Comparison of ENCODE assay signal across 11 cellular contexts in genomic region chr17:28810437-28810836, GRCh38. TPM values are rescaled to one million over a fixed set of nuclear protein-coding genes. Genes with fewer than 3 reads are reported as not detected.
DNase-seq lines count a peak whose midpoint lies in the region; TF ChIP-seq lines count a peak whose summit lies in the region.
"Had no signal": no experiment of that assay in that cellular context is flagged by ENCODE, and none has a peak within 500 bp of the region (broad histone marks: within the 10 kb centered on the region; RNA-seq: fewer than 3 reads in every experiment).

No MANE protein-coding gene starts in this region.

- H3K4me1 Mint-ChIP-seq in activated CD4-positive, alpha-beta T cell treated with anti-CD3 and anti-CD28 coated beads, Interleukin-2, amount 10 ng/mL, durations not matched to agents 24 days and 14 days: peaks cover 31% of the 10 kb centered on the region

- H3K27me3 ChIP-seq in PC-9 (ENCODE audit: insufficient read depth, low read depth): no peaks in the 10 kb centered on the region
- H3K27me3 ChIP-seq in smooth muscle cell (ENCODE audit: low read depth): no peaks in the 10 kb centered on the region
- H3K27me3 ChIP-seq: colonic mucosa, thyroid gland had no signal

- peak overlapping the region; percentile 83 for H3K4me2 ChIP-seq in PC-9
- H3K4me2 ChIP-seq in smooth muscle cell: no peak overlapping the region

- no peaks in the 10 kb centered on the region for H3K9me3 ChIP-seq in PC-9 (ENCODE audit: insufficient read depth, low read depth)
- H3K9me3 ChIP-seq in smooth muscle cell (replicated peaks; ENCODE audit: low read depth): no peaks in the 10 kb centered on the region
- H3K9me3 ChIP-seq: colonic mucosa, thyroid gland had no signal

- no peak overlapping the region for H3K9ac ChIP-seq in smooth muscle cell (ENCODE audit: low read depth)

- no peaks in the 10 kb centered on the region for H3K9me3 Mint-ChIP-seq in activated CD4-positive, alpha-beta T cell treated with anti-CD3 and anti-CD28 coated beads, Interleukin-2, amount 10 ng/mL, durations not matched to agents 24 days and 14 days

- 100% methylated on average over 1 of the region's 1 CpG for WGBS in smooth muscle cell (ENCODE audit: low lambda C conversion rate)

- CTCF ChIA-PET in PC-9 (lab: Charles Lee): interaction anchor here (0.6 kb wide), 1 partner anchor 58 kb away, joined by 9 read pairs; no protein-coding TSS in a partner anchor

- H3K4me3 Mint-ChIP-seq in activated CD4-positive, alpha-beta T cell treated with anti-CD3 and anti-CD28 coated beads, Interleukin-2, amount 10 ng/mL, durations not matched to agents 24 days and 14 days: peak overlapping the region; percentile 85

- H3K36me3 ChIP-seq in PC-9 (ENCODE audit: low read depth) (no peaks in the 10 kb centered on the region; the same call in 1 of the 2 replicates), smooth muscle cell (ENCODE audit: low read depth) (no peaks in the 10 kb centered on the region)
- H3K36me3 ChIP-seq: colonic mucosa had no signal

- H4K20me1 ChIP-seq in PC-9 (ENCODE audit: insufficient read depth): peaks cover 8% of the 10 kb centered on the region; the same call in 1 of the 2 replicates
- H4K20me1 ChIP-seq in smooth muscle cell (ENCODE audit: low read depth): peaks cover 54% of the 10 kb centered on the region

- H3K27ac ChIP-seq in PC-9 (peak overlapping the region; percentile 95), smooth muscle cell (ENCODE audit: low read depth) (peak overlapping the region; percentile 95)

- TF ChIP-seq CTCF in PC-9 (conservative IDR thresholded peaks at IDR 0.05): no peak
- TF ChIP-seq CTCF in epithelial cell of proximal tubule (conservative IDR thresholded peaks at IDR 0.05; ENCODE audit: low read depth, low read length): no peak
- no peak for TF ChIP-seq CTCF in smooth muscle cell (IDR thresholded peaks at IDR 0.05; ENCODE audit: borderline replicate concordance, insufficient read depth, poor library complexity, severe bottlenecking)

- H3K27me3 Mint-ChIP-seq in activated CD4-positive, alpha-beta T cell treated with anti-CD3 and anti-CD28 coated beads, Interleukin-2, amount 10 ng/mL, durations not matched to agents 24 days and 14 days: no peaks in the 10 kb centered on the region

- DNase-seq in activated CD4-positive, alpha-beta T cell treated with anti-CD3 and anti-CD28 coated beads, Interleukin-2, amount 10 ng/mL, durations not matched to agents 24 days and 14 days: no peak
- DNase-seq in activated CD4-positive, alpha-beta T cell treated with anti-CD3 and anti-CD28 coated beads for 48 hours: no peak
- no peak for DNase-seq in PC-9
- DNase-seq in epithelial cell of proximal tubule (ENCODE audit: low read depth): no peak
- no peak for DNase-seq in smooth muscle cell (lab: John Stamatoyannopoulos, UW; ENCODE audit: unreplicated experiment)
- DNase-seq in cardiac septum (ENCODE audit: low spot score): no peak
- no peak for DNase-seq in stimulated activated CD4-positive, alpha-beta T cell treated with anti-CD3 and anti-CD28 coated beads, Interleukin-2, amount 100 ng/mL, for 24 hours
- DNase-seq in stimulated activated CD4-positive, alpha-beta T cell treated with anti-CD3 and anti-CD28 coated beads, Interleukin-12 subunit alpha, Interleukin-12 subunit beta, amount 100 ng/mL, for 4 hours: no peak
- DNase-seq: thyroid gland had no signal

- H3F3A ChIP-seq in PC-9 (ENCODE audit: insufficient read depth, low read depth) (peaks cover 59% of the 10 kb centered on the region), smooth muscle cell (ENCODE audit: low read depth) (peaks cover 30% of the 10 kb centered on the region)

- peak overlapping the region; percentile 35 for H3K27ac Mint-ChIP-seq in activated CD4-positive, alpha-beta T cell treated with anti-CD3 and anti-CD28 coated beads, Interleukin-2, amount 10 ng/mL, durations not matched to agents 24 days and 14 days

- H3K79me2 ChIP-seq in PC-9 (ENCODE audit: low read depth) (peaks cover 75% of the 10 kb centered on the region), smooth muscle cell (ENCODE audit: low read depth) (peaks cover 63% of the 10 kb centered on the region)

- H2AFZ ChIP-seq in PC-9: no peak overlapping the region
- no peak overlapping the region for H2AFZ ChIP-seq in smooth muscle cell (ENCODE audit: low read depth)

- peaks cover 58% of the 10 kb centered on the region for H3K4me1 ChIP-seq in PC-9 (replicated peaks; ENCODE audit: insufficient read depth)
- peaks cover 22% of the 10 kb centered on the region for H3K4me1 ChIP-seq in smooth muscle cell (ENCODE audit: low read depth)

- peaks cover 18% of the 10 kb centered on the region for H3K36me3 Mint-ChIP-seq in activated CD4-positive, alpha-beta T cell treated with anti-CD3 and anti-CD28 coated beads, Interleukin-2, amount 10 ng/mL, durations not matched to agents 24 days and 14 days (ENCODE audit: low read depth)

- BruUV-seq in PC-9 (replicated peaks; lab: Mats Ljungman, UMichigan): no TSS peak

- POLR2A ChIA-PET in PC-9 (lab: Charles Lee; ENCODE audit: unreplicated experiment): interaction anchor here (0.6 to 0.7 kb wide), 4 partner anchors 34 to 627 kb away, joined by 3 to 6 read pairs (median 4); partner anchors contain the start of gene PHF12

- H3K4me3 ChIP-seq in PC-9 (peak overlapping the region; percentile 85), epithelial cell of proximal tubule (ENCODE audit: low read depth, low read length) (peak overlapping the region; percentile 97), smooth muscle cell (no peak overlapping the region)
- H3K4me3 ChIP-seq: lung had no signal

- H3K9me2 ChIP-seq in PC-9 (ENCODE audit: insufficient read depth): no peaks in the 10 kb centered on the region

- intact Hi-C loops in activated CD4-positive, alpha-beta T cell treated with anti-CD3 and anti-CD28 coated beads, Interleukin-2, amount 10 ng/mL, durations not matched to agents 24 days and 14 days (cut with micrococcal nuclease): loop anchor here (5.0 kb wide), 2 partner anchors 47 to 48 kb away; partner anchors contain the start of gene ERAL1
- intact Hi-C loops in PC-9 (cut with micrococcal nuclease; ENCODE audit: unreplicated experiment): no loop called here
- intact Hi-C loops in cardiac septum (cut with DNase I): no loop called here

RNA-seq across cellular contexts. Expression of gene FAM222B, which starts 32.2 kb away (rescaled TPM):
- 22.4 and 24.0 TPM in 2 replicates for total RNA-seq in activated CD4-positive, alpha-beta T cell treated with anti-CD3 and anti-CD28 coated beads, Interleukin-2, amount 10 ng/mL, durations not matched to agents 24 days and 14 days
- total RNA-seq in PC-9 (2021): 14.2 and 26.4 TPM in 2 replicates
- total RNA-seq in epithelial cell of proximal tubule: 11.9 and 14.2 TPM in 2 replicates
- 10.6 and 20.5 TPM in 2 replicates for total RNA-seq in smooth muscle cell
- polyA plus RNA-seq in smooth muscle cell: 28.0 and 35.9 TPM in 2 replicates
- 18.6 TPM for total RNA-seq in cardiac septum

RNA-seq across cellular contexts. Expression of gene ERAL1, which starts 44.4 kb away (rescaled TPM):
- total RNA-seq in activated CD4-positive, alpha-beta T cell treated with anti-CD3 and anti-CD28 coated beads, Interleukin-2, amount 10 ng/mL, durations not matched to agents 24 days and 14 days: 56.8 and 61.2 TPM in 2 replicates
- total RNA-seq in PC-9 (2021) (47.1 and 56.6 TPM in 2 replicates), epithelial cell of proximal tubule (86.9 and 94.9 TPM in 2 replicates), smooth muscle cell (30.0 and 37.6 TPM in 2 replicates), cardiac septum (31.3 TPM)
- 58.9 and 59.3 TPM in 2 replicates for polyA plus RNA-seq in smooth muscle cell
